ENCODE assay signal across 1 cellular context in the genomic region with DNA sequence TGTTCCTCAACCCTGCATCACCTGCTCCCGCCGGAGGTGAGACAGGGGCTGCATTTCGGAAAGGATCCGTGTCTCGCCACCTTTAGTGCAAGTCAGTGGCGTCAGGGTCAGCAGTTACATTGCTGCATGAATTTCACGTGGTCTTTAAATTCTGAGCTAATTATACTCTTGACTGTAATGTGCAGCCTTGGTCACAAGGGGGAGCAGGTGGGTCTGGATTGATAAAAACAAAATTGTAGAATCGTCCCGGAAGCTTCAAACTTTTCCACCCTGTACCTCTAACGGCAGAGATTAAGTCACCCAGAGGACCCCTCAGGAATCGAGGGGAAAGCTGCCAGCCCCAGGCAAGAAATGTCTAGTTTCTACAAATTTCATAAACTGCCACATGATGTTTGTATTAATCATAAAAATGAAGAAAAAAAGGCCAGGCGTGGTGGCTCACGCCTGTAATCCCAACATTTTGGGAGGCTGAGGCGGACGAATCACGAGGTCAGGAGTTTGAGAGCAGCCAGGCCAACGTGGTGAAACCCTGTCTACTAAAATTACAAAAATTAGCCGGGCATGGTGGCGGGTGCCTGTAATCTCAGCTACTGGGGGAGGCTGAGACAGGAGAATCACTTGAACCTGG.
TF ChIP-seq lines count a peak whose summit lies in the region.

No MANE protein-coding gene starts in this region.

TF ChIP-seq in HepG2, 621 proteins besides CTCF, POLR2A, EP300 and RAD21 (continued from another document and continues in another):
- TF ChIP-seq, protein P1, sequence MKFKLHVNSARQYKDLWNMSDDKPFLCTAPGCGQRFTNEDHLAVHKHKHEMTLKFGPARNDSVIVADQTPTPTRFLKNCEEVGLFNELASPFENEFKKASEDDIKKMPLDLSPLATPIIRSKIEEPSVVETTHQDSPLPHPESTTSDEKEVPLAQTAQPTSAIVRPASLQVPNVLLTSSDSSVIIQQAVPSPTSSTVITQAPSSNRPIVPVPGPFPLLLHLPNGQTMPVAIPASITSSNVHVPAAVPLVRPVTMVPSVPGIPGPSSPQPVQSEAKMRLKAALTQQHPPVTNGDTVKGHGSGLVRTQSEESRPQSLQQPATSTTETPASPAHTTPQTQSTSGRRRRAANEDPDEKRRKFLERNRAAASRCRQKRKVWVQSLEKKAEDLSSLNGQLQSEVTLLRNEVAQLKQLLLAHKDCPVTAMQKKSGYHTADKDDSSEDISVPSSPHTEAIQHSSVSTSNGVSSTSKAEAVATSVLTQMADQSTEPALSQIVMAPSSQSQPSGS (CRISPR knock-in tag; IDR thresholded peaks at IDR 0.05): peak; percentile 36; the same call in 1 of the 2 replicates
- peak; percentile 67 for TF ChIP-seq SAP130 (CRISPR knock-in tag; IDR thresholded peaks at IDR 0.05; ENCODE audit: low read depth)
- TF ChIP-seq ZNF501 (CRISPR knock-in tag; IDR thresholded peaks at IDR 0.05): 0 out of 2 replicates have a peak, but pooled peaks have one; percentile 47
- 0 out of 2 replicates have a peak, but pooled peaks have one; percentile 7 for TF ChIP-seq FOXA3 (CRISPR knock-in tag; IDR thresholded peaks at IDR 0.05)
- TF ChIP-seq MIXL1 (CRISPR knock-in tag; IDR thresholded peaks at IDR 0.05): peak; percentile 82
- TF ChIP-seq PHF20 (CRISPR knock-in tag; IDR thresholded peaks at IDR 0.05): no peak
- TF ChIP-seq RBM22 (optimal IDR thresholded peaks at IDR 0.05; ENCODE audit: low read length): peak; percentile 72
- TF ChIP-seq ZKSCAN5 (CRISPR knock-in tag; IDR thresholded peaks at IDR 0.05): no peak
- TF ChIP-seq, protein P2, sequence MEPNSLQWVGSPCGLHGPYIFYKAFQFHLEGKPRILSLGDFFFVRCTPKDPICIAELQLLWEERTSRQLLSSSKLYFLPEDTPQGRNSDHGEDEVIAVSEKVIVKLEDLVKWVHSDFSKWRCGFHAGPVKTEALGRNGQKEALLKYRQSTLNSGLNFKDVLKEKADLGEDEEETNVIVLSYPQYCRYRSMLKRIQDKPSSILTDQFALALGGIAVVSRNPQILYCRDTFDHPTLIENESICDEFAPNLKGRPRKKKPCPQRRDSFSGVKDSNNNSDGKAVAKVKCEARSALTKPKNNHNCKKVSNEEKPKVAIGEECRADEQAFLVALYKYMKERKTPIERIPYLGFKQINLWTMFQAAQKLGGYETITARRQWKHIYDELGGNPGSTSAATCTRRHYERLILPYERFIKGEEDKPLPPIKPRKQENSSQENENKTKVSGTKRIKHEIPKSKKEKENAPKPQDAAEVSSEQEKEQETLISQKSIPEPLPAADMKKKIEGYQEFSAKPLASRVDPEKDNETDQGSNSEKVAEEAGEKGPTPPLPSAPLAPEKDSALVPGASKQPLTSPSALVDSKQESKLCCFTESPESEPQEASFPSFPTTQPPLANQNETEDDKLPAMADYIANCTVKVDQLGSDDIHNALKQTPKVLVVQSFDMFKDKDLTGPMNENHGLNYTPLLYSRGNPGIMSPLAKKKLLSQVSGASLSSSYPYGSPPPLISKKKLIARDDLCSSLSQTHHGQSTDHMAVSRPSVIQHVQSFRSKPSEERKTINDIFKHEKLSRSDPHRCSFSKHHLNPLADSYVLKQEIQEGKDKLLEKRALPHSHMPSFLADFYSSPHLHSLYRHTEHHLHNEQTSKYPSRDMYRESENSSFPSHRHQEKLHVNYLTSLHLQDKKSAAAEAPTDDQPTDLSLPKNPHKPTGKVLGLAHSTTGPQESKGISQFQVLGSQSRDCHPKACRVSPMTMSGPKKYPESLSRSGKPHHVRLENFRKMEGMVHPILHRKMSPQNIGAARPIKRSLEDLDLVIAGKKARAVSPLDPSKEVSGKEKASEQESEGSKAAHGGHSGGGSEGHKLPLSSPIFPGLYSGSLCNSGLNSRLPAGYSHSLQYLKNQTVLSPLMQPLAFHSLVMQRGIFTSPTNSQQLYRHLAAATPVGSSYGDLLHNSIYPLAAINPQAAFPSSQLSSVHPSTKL (CRISPR knock-in tag; IDR thresholded peaks at IDR 0.05): peak; percentile 32; the same call in 1 of the 2 replicates
- TF ChIP-seq SMAD1 (CRISPR knock-in tag; IDR thresholded peaks at IDR 0.05; ENCODE audit: borderline replicate concordance, low read depth): no peak
- TF ChIP-seq, protein P3, sequence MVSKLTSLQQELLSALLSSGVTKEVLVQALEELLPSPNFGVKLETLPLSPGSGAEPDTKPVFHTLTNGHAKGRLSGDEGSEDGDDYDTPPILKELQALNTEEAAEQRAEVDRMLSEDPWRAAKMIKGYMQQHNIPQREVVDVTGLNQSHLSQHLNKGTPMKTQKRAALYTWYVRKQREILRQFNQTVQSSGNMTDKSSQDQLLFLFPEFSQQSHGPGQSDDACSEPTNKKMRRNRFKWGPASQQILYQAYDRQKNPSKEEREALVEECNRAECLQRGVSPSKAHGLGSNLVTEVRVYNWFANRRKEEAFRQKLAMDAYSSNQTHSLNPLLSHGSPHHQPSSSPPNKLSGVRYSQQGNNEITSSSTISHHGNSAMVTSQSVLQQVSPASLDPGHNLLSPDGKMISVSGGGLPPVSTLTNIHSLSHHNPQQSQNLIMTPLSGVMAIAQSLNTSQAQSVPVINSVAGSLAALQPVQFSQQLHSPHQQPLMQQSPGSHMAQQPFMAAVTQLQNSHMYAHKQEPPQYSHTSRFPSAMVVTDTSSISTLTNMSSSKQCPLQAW (CRISPR knock-in tag; IDR thresholded peaks at IDR 0.05): peak; percentile 72; the same call in 1 of the 2 replicates
- TF ChIP-seq ZFP1 (CRISPR knock-in tag; IDR thresholded peaks at IDR 0.05): no peak
- no peak for TF ChIP-seq KLF13 (CRISPR knock-in tag; IDR thresholded peaks at IDR 0.05)
- no peak for TF ChIP-seq ZNF569 (CRISPR knock-in tag; IDR thresholded peaks at IDR 0.05; ENCODE audit: borderline replicate concordance)
- TF ChIP-seq, protein P4, sequence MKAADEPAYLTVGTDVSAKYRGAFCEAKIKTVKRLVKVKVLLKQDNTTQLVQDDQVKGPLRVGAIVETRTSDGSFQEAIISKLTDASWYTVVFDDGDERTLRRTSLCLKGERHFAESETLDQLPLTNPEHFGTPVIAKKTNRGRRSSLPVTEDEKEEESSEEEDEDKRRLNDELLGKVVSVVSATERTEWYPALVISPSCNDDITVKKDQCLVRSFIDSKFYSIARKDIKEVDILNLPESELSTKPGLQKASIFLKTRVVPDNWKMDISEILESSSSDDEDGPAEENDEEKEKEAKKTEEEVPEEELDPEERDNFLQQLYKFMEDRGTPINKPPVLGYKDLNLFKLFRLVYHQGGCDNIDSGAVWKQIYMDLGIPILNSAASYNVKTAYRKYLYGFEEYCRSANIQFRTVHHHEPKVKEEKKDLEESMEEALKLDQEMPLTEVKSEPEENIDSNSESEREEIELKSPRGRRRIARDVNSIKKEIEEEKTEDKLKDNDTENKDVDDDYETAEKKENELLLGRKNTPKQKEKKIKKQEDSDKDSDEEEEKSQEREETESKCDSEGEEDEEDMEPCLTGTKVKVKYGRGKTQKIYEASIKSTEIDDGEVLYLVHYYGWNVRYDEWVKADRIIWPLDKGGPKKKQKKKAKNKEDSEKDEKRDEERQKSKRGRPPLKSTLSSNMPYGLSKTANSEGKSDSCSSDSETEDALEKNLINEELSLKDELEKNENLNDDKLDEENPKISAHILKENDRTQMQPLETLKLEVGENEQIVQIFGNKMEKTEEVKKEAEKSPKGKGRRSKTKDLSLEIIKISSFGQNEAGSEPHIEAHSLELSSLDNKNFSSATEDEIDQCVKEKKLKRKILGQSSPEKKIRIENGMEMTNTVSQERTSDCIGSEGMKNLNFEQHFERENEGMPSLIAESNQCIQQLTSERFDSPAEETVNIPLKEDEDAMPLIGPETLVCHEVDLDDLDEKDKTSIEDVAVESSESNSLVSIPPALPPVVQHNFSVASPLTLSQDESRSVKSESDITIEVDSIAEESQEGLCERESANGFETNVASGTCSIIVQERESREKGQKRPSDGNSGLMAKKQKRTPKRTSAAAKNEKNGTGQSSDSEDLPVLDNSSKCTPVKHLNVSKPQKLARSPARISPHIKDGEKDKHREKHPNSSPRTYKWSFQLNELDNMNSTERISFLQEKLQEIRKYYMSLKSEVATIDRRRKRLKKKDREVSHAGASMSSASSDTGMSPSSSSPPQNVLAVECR (CRISPR knock-in tag; IDR thresholded peaks at IDR 0.05; ENCODE audit: borderline replicate concordance): peak; percentile 50; the same call in 1 of the 2 replicates
- TF ChIP-seq RXRB (CRISPR knock-in tag; IDR thresholded peaks at IDR 0.05; ENCODE audit: borderline replicate concordance): 0 out of 2 replicates have a peak, but pooled peaks have one; percentile 26
- TF ChIP-seq CEBPG (CRISPR knock-in tag; IDR thresholded peaks at IDR 0.05): peak; percentile 30; the same call in 1 of the 2 replicates
- peak; percentile 46 for TF ChIP-seq TEAD3 (CRISPR knock-in tag; optimal IDR thresholded peaks at IDR 0.05; ENCODE audit: borderline replicate concordance)
- TF ChIP-seq ELF3 (CRISPR knock-in tag; IDR thresholded peaks at IDR 0.05): peak; percentile 70; the same call in 1 of the 2 replicates
- TF ChIP-seq STAG1 (CRISPR knock-in tag; IDR thresholded peaks at IDR 0.05): peak; percentile 65
- TF ChIP-seq, protein P5, sequence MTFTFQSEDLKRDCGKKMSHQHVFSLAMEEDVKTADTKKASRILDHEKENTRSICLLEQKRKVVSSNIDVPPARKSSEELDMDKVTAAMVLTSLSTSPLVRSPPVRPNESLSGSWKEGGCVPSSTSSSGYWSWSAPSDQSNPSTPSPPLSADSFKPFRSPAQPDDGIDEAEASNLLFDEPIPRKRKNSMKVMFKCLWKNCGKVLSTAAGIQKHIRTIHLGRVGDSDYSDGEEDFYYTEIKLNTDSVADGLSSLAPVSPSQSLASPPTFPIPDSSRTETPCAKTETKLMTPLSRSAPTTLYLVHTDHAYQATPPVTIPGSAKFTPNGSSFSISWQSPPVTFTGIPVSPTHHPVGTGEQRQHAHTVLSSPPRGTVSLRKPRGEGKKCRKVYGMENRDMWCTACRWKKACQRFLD (CRISPR knock-in tag; IDR thresholded peaks at IDR 0.05; ENCODE audit: borderline replicate concordance): no peak
- TF ChIP-seq, protein P6, sequence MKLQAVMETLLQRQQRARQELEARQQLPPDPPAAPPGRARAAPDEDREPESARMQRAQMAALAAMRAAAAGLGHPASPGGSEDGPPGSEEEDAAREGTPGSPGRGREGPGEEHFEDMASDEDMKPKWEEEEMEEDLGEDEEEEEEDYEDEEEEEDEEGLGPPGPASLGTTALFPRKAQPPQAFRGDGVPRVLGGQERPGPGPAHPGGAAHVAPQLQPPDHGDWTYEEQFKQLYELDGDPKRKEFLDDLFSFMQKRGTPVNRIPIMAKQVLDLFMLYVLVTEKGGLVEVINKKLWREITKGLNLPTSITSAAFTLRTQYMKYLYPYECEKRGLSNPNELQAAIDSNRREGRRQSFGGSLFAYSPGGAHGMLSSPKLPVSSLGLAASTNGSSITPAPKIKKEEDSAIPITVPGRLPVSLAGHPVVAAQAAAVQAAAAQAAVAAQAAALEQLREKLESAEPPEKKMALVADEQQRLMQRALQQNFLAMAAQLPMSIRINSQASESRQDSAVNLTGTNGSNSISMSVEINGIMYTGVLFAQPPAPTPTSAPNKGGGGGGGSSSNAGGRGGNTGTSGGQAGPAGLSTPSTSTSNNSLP (IDR thresholded peaks at IDR 0.05; ENCODE audit: low read depth, low read length): peak; percentile 83
- 0 out of 2 replicates have a peak, but pooled peaks have one; percentile 35 for TF ChIP-seq IRF2 (CRISPR knock-in tag; IDR thresholded peaks at IDR 0.05)
- TF ChIP-seq ZNF605 (CRISPR knock-in tag; IDR thresholded peaks at IDR 0.05): peak; percentile 60; the same call in 1 of the 2 replicates
- TF ChIP-seq PHF8 (CRISPR knock-in tag; IDR thresholded peaks at IDR 0.05): peak; percentile 22; the same call in 1 of the 2 replicates
- TF ChIP-seq, protein P7, sequence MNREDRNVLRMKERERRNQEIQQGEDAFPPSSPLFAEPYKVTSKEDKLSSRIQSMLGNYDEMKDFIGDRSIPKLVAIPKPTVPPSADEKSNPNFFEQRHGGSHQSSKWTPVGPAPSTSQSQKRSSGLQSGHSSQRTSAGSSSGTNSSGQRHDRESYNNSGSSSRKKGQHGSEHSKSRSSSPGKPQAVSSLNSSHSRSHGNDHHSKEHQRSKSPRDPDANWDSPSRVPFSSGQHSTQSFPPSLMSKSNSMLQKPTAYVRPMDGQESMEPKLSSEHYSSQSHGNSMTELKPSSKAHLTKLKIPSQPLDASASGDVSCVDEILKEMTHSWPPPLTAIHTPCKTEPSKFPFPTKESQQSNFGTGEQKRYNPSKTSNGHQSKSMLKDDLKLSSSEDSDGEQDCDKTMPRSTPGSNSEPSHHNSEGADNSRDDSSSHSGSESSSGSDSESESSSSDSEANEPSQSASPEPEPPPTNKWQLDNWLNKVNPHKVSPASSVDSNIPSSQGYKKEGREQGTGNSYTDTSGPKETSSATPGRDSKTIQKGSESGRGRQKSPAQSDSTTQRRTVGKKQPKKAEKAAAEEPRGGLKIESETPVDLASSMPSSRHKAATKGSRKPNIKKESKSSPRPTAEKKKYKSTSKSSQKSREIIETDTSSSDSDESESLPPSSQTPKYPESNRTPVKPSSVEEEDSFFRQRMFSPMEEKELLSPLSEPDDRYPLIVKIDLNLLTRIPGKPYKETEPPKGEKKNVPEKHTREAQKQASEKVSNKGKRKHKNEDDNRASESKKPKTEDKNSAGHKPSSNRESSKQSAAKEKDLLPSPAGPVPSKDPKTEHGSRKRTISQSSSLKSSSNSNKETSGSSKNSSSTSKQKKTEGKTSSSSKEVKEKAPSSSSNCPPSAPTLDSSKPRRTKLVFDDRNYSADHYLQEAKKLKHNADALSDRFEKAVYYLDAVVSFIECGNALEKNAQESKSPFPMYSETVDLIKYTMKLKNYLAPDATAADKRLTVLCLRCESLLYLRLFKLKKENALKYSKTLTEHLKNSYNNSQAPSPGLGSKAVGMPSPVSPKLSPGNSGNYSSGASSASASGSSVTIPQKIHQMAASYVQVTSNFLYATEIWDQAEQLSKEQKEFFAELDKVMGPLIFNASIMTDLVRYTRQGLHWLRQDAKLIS (CRISPR knock-in tag; IDR thresholded peaks at IDR 0.05): no peak
- TF ChIP-seq ZNF180 (CRISPR knock-in tag; IDR thresholded peaks at IDR 0.05; ENCODE audit: borderline replicate concordance, low read depth): no peak
- peak; percentile 38; the same call in 1 of the 2 replicates for TF ChIP-seq MYC (CRISPR knock-in tag; IDR thresholded peaks at IDR 0.05; ENCODE audit: borderline replicate concordance)
- peak; percentile 47; the same call in 1 of the 2 replicates for TF ChIP-seq ZKSCAN8 (CRISPR knock-in tag; IDR thresholded peaks at IDR 0.05; ENCODE audit: borderline replicate concordance)
- no peak; the same call in 1 of the 2 replicates for TF ChIP-seq ZNF607 (CRISPR knock-in tag; IDR thresholded peaks at IDR 0.05; ENCODE audit: borderline replicate concordance)
- 0 out of 2 replicates have a peak, but pooled peaks have one; percentile 23 for TF ChIP-seq TGIF2 (CRISPR knock-in tag; IDR thresholded peaks at IDR 0.05)
- TF ChIP-seq ZNF335 (CRISPR knock-in tag; IDR thresholded peaks at IDR 0.05): 0 out of 2 replicates have a peak, but pooled peaks have one; percentile 28
- peak; percentile 21; the same call in 1 of the 2 replicates for TF ChIP-seq PHF21A (CRISPR knock-in tag; IDR thresholded peaks at IDR 0.05)
- peak; percentile 56; the same call in 1 of the 2 replicates for TF ChIP-seq ERF (CRISPR knock-in tag; IDR thresholded peaks at IDR 0.05)
- peak; percentile 37; the same call in 1 of the 2 replicates for TF ChIP-seq CHD4 (IDR thresholded peaks at IDR 0.05; ENCODE audit: borderline replicate concordance, low read length)
- TF ChIP-seq ZNF33B (CRISPR knock-in tag; IDR thresholded peaks at IDR 0.05): no peak
